1 cellular context compared by ENCODE assay signal in the genomic region with DNA sequence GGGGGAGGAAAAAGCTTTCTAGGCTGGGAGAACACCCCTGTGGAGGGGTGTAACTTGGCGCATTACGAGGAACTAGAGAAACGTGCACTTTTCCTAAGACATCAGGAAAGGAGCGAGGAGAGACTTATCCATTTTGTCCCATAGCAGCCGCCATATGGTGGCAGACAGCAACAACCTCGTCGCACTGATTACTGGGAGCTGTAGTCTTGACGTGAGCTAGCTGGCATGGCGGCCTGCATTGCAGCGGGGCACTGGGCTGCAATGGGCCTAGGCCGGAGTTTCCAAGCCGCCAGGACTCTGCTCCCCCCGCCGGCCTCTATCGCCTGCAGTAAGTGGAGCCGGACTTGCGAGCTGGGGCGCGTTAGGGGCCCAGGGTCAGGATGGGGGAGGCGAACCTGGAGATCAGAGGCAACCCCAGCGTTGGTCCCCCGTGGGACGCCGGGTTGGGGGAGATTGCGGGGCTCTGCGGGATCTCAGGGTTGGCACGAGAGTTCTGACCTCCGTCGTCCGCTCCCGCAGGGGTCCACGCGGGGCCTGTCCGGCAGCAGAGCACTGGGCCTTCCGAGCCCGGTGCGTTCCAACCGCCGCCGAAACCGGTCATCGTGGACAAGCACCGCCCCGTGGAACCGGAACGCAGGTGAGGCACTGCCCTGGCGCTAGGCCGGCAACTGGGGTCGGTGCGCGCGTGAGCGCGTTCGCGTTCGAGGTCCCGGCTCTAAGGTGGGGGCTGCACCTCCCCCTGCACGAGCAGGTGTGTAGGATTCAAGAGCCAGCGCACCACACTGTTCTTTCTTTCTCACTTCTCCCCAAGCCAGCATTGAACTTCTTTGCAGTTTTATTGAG.
A peak's percentile ranks its signal among the peaks of the same experiment; 100 is the strongest.
TF ChIP-seq lines count a peak whose summit lies in the region.

A gene (plus strand): TSS at position 201 of the 843 bp plus-strand sequence. CDS start 25 bp downstream, at position 226.

TF ChIP-seq in HepG2, 621 proteins besides CTCF, POLR2A, EP300 and RAD21 (continued from another document):
- TF ChIP-seq, protein P1, sequence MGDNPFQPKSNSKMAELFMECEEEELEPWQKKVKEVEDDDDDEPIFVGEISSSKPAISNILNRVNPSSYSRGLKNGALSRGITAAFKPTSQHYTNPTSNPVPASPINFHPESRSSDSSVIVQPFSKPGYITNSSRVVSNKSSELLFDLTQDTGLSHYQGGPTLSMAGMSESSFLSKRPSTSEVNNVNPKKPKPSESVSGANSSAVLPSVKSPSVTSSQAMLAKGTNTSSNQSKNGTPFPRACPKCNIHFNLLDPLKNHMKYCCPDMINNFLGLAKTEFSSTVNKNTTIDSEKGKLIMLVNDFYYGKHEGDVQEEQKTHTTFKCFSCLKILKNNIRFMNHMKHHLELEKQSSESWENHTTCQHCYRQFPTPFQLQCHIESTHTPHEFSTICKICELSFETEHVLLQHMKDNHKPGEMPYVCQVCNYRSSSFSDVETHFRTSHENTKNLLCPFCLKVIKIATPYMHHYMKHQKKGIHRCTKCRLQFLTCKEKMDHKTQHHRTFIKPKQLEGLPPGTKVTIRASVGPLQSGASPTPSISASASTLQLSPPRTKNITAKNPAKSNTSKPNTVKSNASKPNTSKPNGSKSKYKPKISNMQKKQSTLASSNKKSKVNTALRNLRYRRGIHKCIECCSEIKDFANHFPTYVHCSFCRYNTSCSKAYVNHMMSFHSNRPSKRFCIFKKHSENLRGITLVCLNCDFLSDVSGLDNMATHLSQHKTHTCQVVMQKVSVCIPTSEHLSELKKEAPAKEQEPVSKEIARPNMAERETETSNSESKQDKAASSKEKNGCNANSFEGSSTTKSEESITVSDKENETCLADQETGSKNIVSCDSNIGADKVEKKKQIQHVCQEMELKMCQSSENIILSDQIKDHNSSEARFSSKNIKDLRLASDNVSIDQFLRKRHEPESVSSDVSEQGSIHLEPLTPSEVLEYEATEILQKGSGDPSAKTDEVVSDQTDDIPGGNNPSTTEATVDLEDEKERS (CRISPR knock-in tag; IDR thresholded peaks at IDR 0.05): peak; percentile 71; the same call in 1 of the 2 replicates
- TF ChIP-seq ZSCAN20 (CRISPR knock-in tag; IDR thresholded peaks at IDR 0.05; ENCODE audit: borderline replicate concordance) (peak; percentile 89), ZNF160 (CRISPR knock-in tag; IDR thresholded peaks at IDR 0.05) (0 out of 2 replicates have a peak, but pooled peaks have one; percentile 18)
- TF ChIP-seq, protein P2, sequence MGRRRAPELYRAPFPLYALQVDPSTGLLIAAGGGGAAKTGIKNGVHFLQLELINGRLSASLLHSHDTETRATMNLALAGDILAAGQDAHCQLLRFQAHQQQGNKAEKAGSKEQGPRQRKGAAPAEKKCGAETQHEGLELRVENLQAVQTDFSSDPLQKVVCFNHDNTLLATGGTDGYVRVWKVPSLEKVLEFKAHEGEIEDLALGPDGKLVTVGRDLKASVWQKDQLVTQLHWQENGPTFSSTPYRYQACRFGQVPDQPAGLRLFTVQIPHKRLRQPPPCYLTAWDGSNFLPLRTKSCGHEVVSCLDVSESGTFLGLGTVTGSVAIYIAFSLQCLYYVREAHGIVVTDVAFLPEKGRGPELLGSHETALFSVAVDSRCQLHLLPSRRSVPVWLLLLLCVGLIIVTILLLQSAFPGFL (CRISPR knock-in tag; IDR thresholded peaks at IDR 0.05): 0 out of 2 replicates have a peak, but pooled peaks have one; percentile 17
